In the genomic region with DNA sequence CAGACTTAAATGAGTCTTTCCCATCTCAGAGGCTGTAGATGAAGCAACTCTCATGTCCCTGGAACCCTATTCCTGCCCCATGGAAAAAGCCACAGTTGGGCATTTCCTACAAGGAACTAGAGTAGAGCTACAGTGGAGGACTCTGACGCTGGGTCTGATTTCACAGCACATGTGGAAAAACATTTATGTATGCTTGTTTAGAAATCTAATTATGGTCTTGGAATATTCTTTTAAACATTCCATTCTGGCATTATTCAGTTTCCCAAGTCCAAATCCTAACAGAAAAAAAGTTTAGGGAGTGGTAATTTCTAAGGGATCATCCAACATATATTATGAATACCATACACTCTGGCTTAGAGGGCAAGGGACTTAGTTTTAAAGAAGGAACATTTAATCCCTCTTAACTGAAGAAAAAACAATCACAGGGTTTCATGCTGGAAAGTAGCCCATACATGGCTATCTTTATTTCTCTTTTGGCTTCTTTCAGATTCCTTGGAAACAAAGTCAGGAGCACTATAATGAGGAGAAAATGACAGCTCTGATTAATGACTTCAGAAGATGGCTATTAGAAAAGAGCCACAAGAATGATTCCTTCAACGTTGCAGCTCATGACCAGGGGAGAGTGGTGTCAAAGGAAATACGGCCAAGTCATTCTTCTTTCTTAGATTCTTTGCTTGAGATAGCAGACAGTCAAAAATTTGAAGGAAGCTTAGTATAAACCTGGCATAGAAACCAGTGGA, we compare ENCODE assay signal across 19 cellular contexts. TPM values are rescaled to one million over a fixed set of nuclear protein-coding genes. Genes with fewer than 3 reads are reported as not detected.
A peak's percentile ranks its signal among the peaks of the same experiment; 100 is the strongest.
DNase-seq lines count a peak whose midpoint lies in the region; ATAC-seq, FAIRE-seq and TF ChIP-seq lines count a peak whose summit lies in the region.
"Had no signal": no experiment of that assay in that cellular context is flagged by ENCODE, and none has a peak within 500 bp of the region (broad histone marks: within the 10 kb centered on the region; RNA-seq: fewer than 3 reads in every experiment).

No MANE protein-coding gene starts in this region.

- no peak for TF ChIP-seq EP300 in stomach (IDR thresholded peaks at IDR 0.05)

- TF ChIP-seq POLR2A in stomach (IDR thresholded peaks at IDR 0.05), result no peak

- no peak overlapping the region for H3K4me3 Mint-ChIP-seq in MCF 10A (ENCODE audit: unreplicated experiment)

- FAIRE-seq in small intestine (lab: Jason Lieb, UNC), result no peak
- FAIRE-seq: H54 had no signal

- H3K9me3 ChIP-seq in stomach (no peaks in the 10 kb centered on the region), small intestine (ENCODE audit: control insufficient read depth, low read depth) (no peaks in the 10 kb centered on the region)

- BruUV-seq in MCF 10A (replicated peaks; lab: Mats Ljungman, UMichigan), result no TSS peak

- H3K4me1 ChIP-seq in stomach (peaks cover 0 to 8% (median 0%) of the 10 kb centered on the region in 4 donors), small intestine (ENCODE audit: control insufficient read depth in 2 of 2, insufficient read depth in 1 of 2, low read depth in 1 of 2, low read length in 1 of 2) (no peaks in the 10 kb centered on the region)

- no peak for ATAC-seq in left lobe of liver

- intact Hi-C loops in stomach (cut with DNase I; ENCODE audit: low total_unique reads), result no loop called here
- intact Hi-C loops in MCF 10A (cut with micrococcal nuclease), result no loop called here

- H3K9me3 Mint-ChIP-seq in MCF 10A (ENCODE audit: unreplicated experiment), result peaks cover 17% of the 10 kb centered on the region

- H3K27ac ChIP-seq in stomach (no peak overlapping the region), small intestine (ENCODE audit: low read depth in 1 of 2, low read length in 1 of 2) (no peak overlapping the region)

- in situ Hi-C loops in astrocyte of the spinal cord (cut with HindIII; ENCODE audit: low sequenced_read_pairs), result no loop called here

- POLR2A ChIA-PET in MCF 10A (lab: Yijun Ruan, JAX), result no interaction called here

- H3K36me3 ChIP-seq in stomach (no peaks in the 10 kb centered on the region), small intestine (ENCODE audit: control insufficient read depth in 2 of 2, insufficient read depth in 2 of 2, low read length in 2 of 2) (no peaks in the 10 kb centered on the region)

- H3K27me3 Mint-ChIP-seq in MCF 10A (ENCODE audit: insufficient read depth, unreplicated experiment), result no peaks in the 10 kb centered on the region

- peaks cover 6% of the 10 kb centered on the region for H3K36me3 Mint-ChIP-seq in MCF 10A (ENCODE audit: insufficient read depth, unreplicated experiment)

- peaks cover 7% of the 10 kb centered on the region for H3K4me1 Mint-ChIP-seq in MCF 10A (ENCODE audit: insufficient read depth, unreplicated experiment)

- peak; percentile 42 for DNase-seq in AG10803 (ENCODE audit: low read depth)
- DNase-seq in M059J (ENCODE audit: low read depth), result peak; percentile 78
- peak; percentile 32 for DNase-seq in astrocyte of the spinal cord (ENCODE audit: low read depth, low spot score)
- DNase-seq in fibroblast of the conjunctiva (ENCODE audit: low read depth), result peak; percentile 32
- DNase-seq in stomach, result no peak
- no peak for DNase-seq in MCF 10A (ENCODE audit: unreplicated experiment)
- DNase-seq in small intestine, result no peak
- DNase-seq in left lobe of liver (ENCODE audit: low spot score), result no peak
- DNase-seq: C1 segment of cervical spinal cord, DND-41, GDM1, NCI-H1105, NCI-H1694, NCI-H226, NCI-H524 treated with DMSO at 0.1 percent for 48 hours, SHP77 treated with DMSO at 0.1 percent for 48 hours had no signal

- TF ChIP-seq CTCF in AG10803 (conservative IDR thresholded peaks at IDR 0.05; ENCODE audit: low read length) (no peak), astrocyte of the spinal cord (IDR thresholded peaks at IDR 0.05; ENCODE audit: low read depth, low read length) (no peak), stomach (IDR thresholded peaks at IDR 0.05) (no peak), MCF 10A (IDR thresholded peaks at IDR 0.05; ENCODE audit: unreplicated experiment) (no peak)

- no peak overlapping the region for H3K4me3 ChIP-seq in AG10803 (ENCODE audit: low read length)
- H3K4me3 ChIP-seq in astrocyte of the spinal cord (ENCODE audit: low read depth, low read length), result no peak overlapping the region
- no peak overlapping the region for H3K4me3 ChIP-seq in stomach
- no peak overlapping the region for H3K4me3 ChIP-seq in small intestine (ENCODE audit: low read depth in 1 of 2, low read length in 2 of 2)

- CTCF ChIA-PET in MCF 10A (lab: Yijun Ruan, JAX), result interaction anchor here (0.6 kb wide), 1 partner anchor 1008 kb away, joined by 4 read pairs; no protein-coding TSS in a partner anchor

- H3K27me3 ChIP-seq in stomach, result peaks cover 0 to 5% (median 0%) of the 10 kb centered on the region in 3 donors
- no peaks in the 10 kb centered on the region for H3K27me3 ChIP-seq in small intestine (ENCODE audit: control insufficient read depth in 2 of 2, insufficient read depth in 2 of 2, low read length in 2 of 2)

- 43 to 59% (median 51%) methylated on average over 3 of the region's 3 CpGs for WGBS in stomach, 5 donors
- 53 to 63% (median 53%) methylated on average over 3 of the region's 3 CpGs for WGBS in small intestine, 3 donors

- H3K27ac Mint-ChIP-seq in MCF 10A (ENCODE audit: low read depth, unreplicated experiment), result no peak overlapping the region

RNA-seq across cellular contexts. Expression of a gene that starts 56.0 kb away (rescaled TPM):
- not detected in 2 replicates for total RNA-seq in M059J (2014; rRNA removed; shearing (Covaris generic))
- not detected for total RNA-seq in stomach
- polyA plus RNA-seq in stomach, result not detected
- total RNA-seq in MCF 10A (2022), result not detected in 2 replicates
- polyA plus RNA-seq in small intestine, result not detected
- total RNA-seq in left lobe of liver, result not detected
- total RNA-seq: A172, HT-29 had no signal

Comparison
In these comparisons a context has a peak if more than half of its experiments do, and no peak if none do; other contexts are left out.
1. DNase-seq: peak in AG10803 (single experiment), M059J (single experiment), astrocyte of the spinal cord (single experiment) and fibroblast of the conjunctiva (single experiment); none in stomach (single experiment), MCF 10A (single experiment), small intestine (single experiment) and left lobe of liver (single experiment).